Comparison of ENCODE assay signal across 9 cellular contexts in the genomic region with DNA sequence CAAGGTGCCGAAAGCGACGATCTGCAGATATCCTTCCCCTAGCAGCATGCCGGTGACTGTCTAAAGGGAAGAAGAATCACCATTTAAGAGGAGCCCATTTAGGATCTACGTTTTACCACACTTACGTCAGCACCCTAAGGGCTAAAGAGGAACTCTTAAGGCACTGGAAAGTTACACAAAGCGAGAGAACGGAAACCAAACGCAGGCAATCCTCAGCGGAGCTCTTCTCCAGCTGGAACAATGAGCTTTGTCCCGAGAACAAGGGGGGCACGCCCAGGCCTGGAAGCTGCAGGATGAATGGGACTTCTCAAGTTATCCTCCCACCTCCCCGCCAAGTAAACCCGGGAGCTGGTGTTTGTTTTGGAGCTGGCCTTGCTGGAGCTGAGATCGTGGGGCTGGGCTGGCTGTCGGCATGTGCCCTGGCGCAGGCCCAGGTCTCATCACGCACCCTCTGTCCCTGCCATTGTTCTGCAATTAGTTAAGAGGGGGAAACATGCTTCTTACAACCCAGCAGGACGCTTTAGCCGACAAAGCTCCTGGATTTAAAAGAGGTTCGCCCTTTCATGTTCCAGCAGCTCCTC. TPM values are rescaled to one million over a fixed set of nuclear protein-coding genes. Genes with fewer than 3 reads are reported as not detected.
DNase-seq lines count a peak whose midpoint lies in the region; ATAC-seq and TF ChIP-seq lines count a peak whose summit lies in the region.
"Had no signal": no experiment of that assay in that cellular context is flagged by ENCODE, and none has a peak within 500 bp of the region (broad histone marks: within the 10 kb centered on the region; RNA-seq: fewer than 3 reads in every experiment).

No MANE protein-coding gene starts in this region.

- peaks cover 37% of the 10 kb centered on the region for H3K4me1 Mint-ChIP-seq in neural progenitor cell

- H4K20me1 ChIP-seq in neural progenitor cell (ENCODE audit: low read depth): peaks cover 79% of the 10 kb centered on the region

- H3F3A ChIP-seq in neural progenitor cell (ENCODE audit: low read depth): peaks cover 34% of the 10 kb centered on the region

- TF ChIP-seq POLR2A in esophagus muscularis mucosa (IDR thresholded peaks at IDR 0.05; ENCODE audit: low read depth): no peak

- no peaks in the 10 kb centered on the region for H3K9me3 Mint-ChIP-seq in neural progenitor cell

- peaks cover 3% of the 10 kb centered on the region for H3K27me3 Mint-ChIP-seq in neural progenitor cell (ENCODE audit: insufficient read depth, low read depth)

- DNase-seq in ELF-1 (ENCODE audit: low read depth, low spot score) (peak; percentile 95), NT2/D1 (ENCODE audit: low read depth, low spot score) (peak; percentile 90), esophagus muscularis mucosa (ENCODE audit: extremely low spot score) (no peak), neural progenitor cell (ENCODE audit: low spot score) (peak; percentile 92), AML-193 (lab: John Stamatoyannopoulos, UW) (no peak), cerebellar cortex (ENCODE audit: low spot score) (no peak), DMS 273 (lab: John Stamatoyannopoulos, UW; ENCODE audit: unreplicated experiment) (no peak)

- H2AFZ ChIP-seq in neural progenitor cell (replicated peaks): no peak overlapping the region

- intact Hi-C loops in esophagus muscularis mucosa (cut with DNase I): no loop called here

- H3K79me2 ChIP-seq in neural progenitor cell (ENCODE audit: low read depth): peaks cover 34% of the 10 kb centered on the region

- peaks cover 6% of the 10 kb centered on the region for H3K36me3 Mint-ChIP-seq in neural progenitor cell

- 22% methylated on average over 13 of the region's 21 CpGs for WGBS in esophagus muscularis mucosa

- no peak overlapping the region for H3K4me3 Mint-ChIP-seq in neural progenitor cell

- TF ChIP-seq EP300 in esophagus muscularis mucosa (IDR thresholded peaks at IDR 0.05): peak; percentile 25

- ATAC-seq in HG03139 (IDR thresholded peaks at IDR 0.05; ENCODE audit: unreplicated experiment): no peak

- peaks cover 12% of the 10 kb centered on the region for H3K4me1 ChIP-seq in NT2/D1 (ENCODE audit: insufficient read depth, insufficient read length)
- H3K4me1 ChIP-seq in esophagus muscularis mucosa: peaks cover 30 to 57% (median 40%) of the 10 kb centered on the region in 4 donors
- peaks cover 36% of the 10 kb centered on the region for H3K4me1 ChIP-seq in neural progenitor cell

- H3K9ac ChIP-seq in NT2/D1 (ENCODE audit: insufficient read length, low read depth): no peak overlapping the region
- no peak overlapping the region for H3K9ac ChIP-seq in neural progenitor cell

- H3K9me3 ChIP-seq in NT2/D1 (ENCODE audit: insufficient read depth, low read length) (no peaks in the 10 kb centered on the region), esophagus muscularis mucosa (no peaks in the 10 kb centered on the region), neural progenitor cell (ENCODE audit: low read depth) (no peaks in the 10 kb centered on the region)

- H3K27me3 ChIP-seq in NT2/D1 (ENCODE audit: insufficient read depth, insufficient read length) (peaks cover 58% of the 10 kb centered on the region), esophagus muscularis mucosa (no peaks in the 10 kb centered on the region), neural progenitor cell (peaks cover 54% of the 10 kb centered on the region)
- H3K27me3 ChIP-seq: cardiac muscle cell had no signal

- no peak overlapping the region for H3K27ac Mint-ChIP-seq in neural progenitor cell

- H3K4me3 ChIP-seq in NT2/D1 (ENCODE audit: insufficient read length, low read depth) (no peak overlapping the region), esophagus muscularis mucosa (peak overlapping the region; percentile 28 to 42 (median 38)), neural progenitor cell (peak overlapping the region; percentile 26)
- H3K4me3 ChIP-seq: cardiac muscle cell had no signal

- peak in 1 of 3 experiments; percentile 2 for TF ChIP-seq CTCF in esophagus muscularis mucosa (IDR thresholded peaks at IDR 0.05)
- TF ChIP-seq CTCF in neural progenitor cell (IDR thresholded peaks at IDR 0.05): no peak

- H3K4me2 ChIP-seq in neural progenitor cell: peak overlapping the region; percentile 67

- H3K27ac ChIP-seq in esophagus muscularis mucosa (replicated peaks in 1 of 4) (peak overlapping the region; percentile 77 to 88 (median 88)), neural progenitor cell (no peak overlapping the region)
- H3K27ac ChIP-seq: cardiac muscle cell had no signal

- H3K36me3 ChIP-seq in NT2/D1 (ENCODE audit: insufficient read depth, insufficient read length, low read length): peaks cover 9% of the 10 kb centered on the region
- no peaks in the 10 kb centered on the region for H3K36me3 ChIP-seq in esophagus muscularis mucosa
- no peaks in the 10 kb centered on the region for H3K36me3 ChIP-seq in neural progenitor cell
- H3K36me3 ChIP-seq: cardiac muscle cell had no signal

RNA-seq across cellular contexts. Expression of gene PXDN, which starts 36.5 kb away (rescaled TPM):
- total RNA-seq in esophagus muscularis mucosa (10 to 100 TPM; 19.9 to 81.6 (median 50.1) TPM), neural progenitor cell (ENCODE audit: low replicate concordance) (118 and 128 TPM in 2 replicates)

Comparison
In these comparisons a context has a peak if more than half of its experiments do, and no peak if none do; other contexts are left out.
1. DNase-seq: peak in ELF-1 (single experiment), NT2/D1 (single experiment) and neural progenitor cell (single experiment); none in esophagus muscularis mucosa (single experiment), AML-193 (0 of 2), cerebellar cortex (single experiment) and DMS 273 (single experiment).